9 cellular contexts compared by ENCODE assay signal in the genomic region with DNA sequence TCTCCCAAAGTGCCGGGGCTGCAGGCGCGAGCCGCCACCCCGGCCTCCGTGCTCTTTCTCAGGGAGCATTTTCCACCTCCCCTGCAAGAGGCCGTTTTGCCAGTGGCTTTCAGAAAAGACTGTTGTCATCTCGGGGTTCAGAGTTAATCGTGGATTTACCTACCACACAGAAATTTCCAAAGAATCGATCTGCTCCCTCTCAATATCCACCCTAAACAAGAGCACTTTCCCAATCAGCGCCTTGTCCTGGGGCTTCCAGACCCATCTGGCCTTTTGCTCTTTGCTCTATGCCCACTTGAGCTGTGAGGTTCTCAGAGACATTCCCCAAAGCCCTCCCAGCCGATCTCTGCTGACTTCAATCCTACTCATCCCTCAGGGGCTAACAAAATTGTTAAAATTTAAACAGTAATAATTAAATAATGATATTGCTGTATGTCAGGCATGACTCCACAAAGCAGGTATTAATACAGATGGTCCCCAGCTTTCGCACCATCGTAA.
DNase-seq lines count a peak whose midpoint lies in the region; ATAC-seq and TF ChIP-seq lines count a peak whose summit lies in the region.
"Had no signal": no experiment of that assay in that cellular context is flagged by ENCODE, and none has a peak within 500 bp of the region (broad histone marks: within the 10 kb centered on the region; RNA-seq: fewer than 3 reads in every experiment).

No MANE protein-coding gene starts in this region.

- peak overlapping the region; percentile 90 for H3K18ac ChIP-seq in neuronal stem cell (ENCODE audit: low read length)

- H3K9me3 ChIP-seq in Karpas-422 (ENCODE audit: low read length), result no peaks in the 10 kb centered on the region
- H3K9me3 ChIP-seq in duodenal mucosa (ENCODE audit: control insufficient read depth in 1 of 2, low read length in 2 of 2), result no peaks in the 10 kb centered on the region
- H3K9me3 ChIP-seq in neuronal stem cell (replicated peaks in 1 of 2; ENCODE audit: control insufficient read depth in 2 of 2, insufficient read depth in 1 of 2, low read depth in 1 of 2, low read length in 2 of 2), result no peaks in the 10 kb centered on the region

- TF ChIP-seq CTCF in CD14-positive monocyte (IDR thresholded peaks at IDR 0.05), result no peak

- H3K27me3 Mint-ChIP-seq in CD14-positive monocyte (ENCODE audit: low read depth in 3 of 3), result peaks cover 0 to 3% (median 0%) of the 10 kb centered on the region in 3 donors

- 0 out of 2 replicates have a peak overlapping the region, but pooled peaks have one; percentile 65 for H2AFZ ChIP-seq in Karpas-422 (ENCODE audit: low read length)
- peak overlapping the region; percentile 94 for H2AFZ ChIP-seq in neuronal stem cell (ENCODE audit: low read length)

- H2BK5ac ChIP-seq in neuronal stem cell (ENCODE audit: low read length), result no peak overlapping the region

- H3K4me3 ChIP-seq in Karpas-422 (ENCODE audit: low read length), result no peak overlapping the region
- peak overlapping the region; percentile 20 to 66 for H3K4me3 ChIP-seq in duodenal mucosa (ENCODE audit: low read depth in 1 of 2, low read length in 2 of 2)
- no peak overlapping the region for H3K4me3 ChIP-seq in neuronal stem cell (ENCODE audit: low read length in 2 of 2)
- H3K4me3 ChIP-seq: lung had no signal

- no peak overlapping the region for H3K4ac ChIP-seq in neuronal stem cell (ENCODE audit: low read length)

- H3K79me2 ChIP-seq in Karpas-422 (ENCODE audit: low read length), result no peaks in the 10 kb centered on the region

- peaks cover 0 to 2% (median 0%) of the 10 kb centered on the region in 7 donors for H3K9me3 Mint-ChIP-seq in CD14-positive monocyte

- H2BK15ac ChIP-seq in neuronal stem cell (ENCODE audit: low read length), result no peak overlapping the region

- no peak overlapping the region for H3K23ac ChIP-seq in neuronal stem cell (ENCODE audit: low read depth, low read length, poor library complexity)

- H4K8ac ChIP-seq in neuronal stem cell (ENCODE audit: low read depth, low read length), result no peak overlapping the region

- H3K4me2 ChIP-seq in Karpas-422 (ENCODE audit: low read depth, low read length, poor library complexity, severe bottlenecking) (peak overlapping the region; percentile 25), neuronal stem cell (ENCODE audit: insufficient read depth, low read length, poor library complexity, severe bottlenecking) (no peak overlapping the region)

- peak overlapping the region; percentile 64 to 73 for H3K4me3 Mint-ChIP-seq in CD14-positive monocyte

- peaks cover 23% of the 10 kb centered on the region for H3K4me1 ChIP-seq in Karpas-422 (ENCODE audit: low read length)
- peaks cover 7 to 10% of the 10 kb centered on the region in 2 donors for H3K4me1 ChIP-seq in duodenal mucosa (ENCODE audit: control insufficient read depth in 1 of 2, insufficient read depth in 2 of 2, low read length in 2 of 2)
- peaks cover 13 to 15% of the 10 kb centered on the region in 2 donors for H3K4me1 ChIP-seq in neuronal stem cell (ENCODE audit: control insufficient read depth in 2 of 2, insufficient read depth in 1 of 2, low read depth in 1 of 2, low read length in 2 of 2)

- H3K9ac ChIP-seq in Karpas-422 (ENCODE audit: low read length) (peak overlapping the region; percentile 66), duodenal mucosa (ENCODE audit: low read depth in 1 of 2, low read length in 2 of 2) (no peak overlapping the region), neuronal stem cell (ENCODE audit: low read depth, low read length, poor library complexity) (no peak overlapping the region)

- peaks cover 6 to 11% of the 10 kb centered on the region in 2 donors for H3K36me3 Mint-ChIP-seq in CD14-positive monocyte

- H4K20me1 ChIP-seq in Karpas-422 (ENCODE audit: insufficient read depth, low read depth, low read length), result no peaks in the 10 kb centered on the region

- no peak overlapping the region for H2BK12ac ChIP-seq in neuronal stem cell (ENCODE audit: low read length)

- H3K27me3 ChIP-seq in Karpas-422 (ENCODE audit: low read length), result no peaks in the 10 kb centered on the region
- no peaks in the 10 kb centered on the region for H3K27me3 ChIP-seq in duodenal mucosa (ENCODE audit: control insufficient read depth in 1 of 2, insufficient read depth in 2 of 2, low read length in 2 of 2)
- H3K27me3 ChIP-seq in neuronal stem cell (ENCODE audit: control insufficient read depth in 3 of 3, insufficient read depth in 3 of 3, low read depth in 1 of 3, low read length in 3 of 3), result no peaks in the 10 kb centered on the region

- H3K27ac Mint-ChIP-seq in CD14-positive monocyte, result peak overlapping the region in 4 of 7 donors; percentile 48 to 92 (median 86)

- intact Hi-C loops in CD14-positive monocyte (cut with micrococcal nuclease), result loop anchor here (2.0 to 10.0 kb wide), 5 partner anchors 46 to 518 kb away; partner anchors contain the start of gene WNK1 (in 2 of the 2)

- H2AK5ac ChIP-seq in neuronal stem cell (ENCODE audit: low read depth, low read length), result no peak overlapping the region

- ATAC-seq in GM19035 (IDR thresholded peaks at IDR 0.05; ENCODE audit: unreplicated experiment), result no peak

- no peak overlapping the region for H4K91ac ChIP-seq in neuronal stem cell (ENCODE audit: low read depth, low read length, poor library complexity)

- DNase-seq in CD14-positive monocyte (ENCODE audit: low spot score) (no peak), Karpas-422 (no peak), neuronal stem cell (ENCODE audit: low spot score) (no peak), GF-D8 (lab: John Stamatoyannopoulos, UW) (no peak), iPS-NIHi11 (ENCODE audit: low spot score) (no peak), DMS79 (lab: John Stamatoyannopoulos, UW) (no peak)

- WGBS in neuronal stem cell (ENCODE audit: extremely low coverage in 2 of 2, insufficient read length in 2 of 2, insufficient replicate concordance in 1 of 2), 2 donors, result no CpG with 5 or more reads among the region's 14 CpGs

- H3K36me3 ChIP-seq in Karpas-422 (ENCODE audit: insufficient read depth, low read length) (no peaks in the 10 kb centered on the region), duodenal mucosa (ENCODE audit: control insufficient read depth in 1 of 2, insufficient read depth in 2 of 2, low read length in 2 of 2) (no peaks in the 10 kb centered on the region), neuronal stem cell (replicated peaks in 1 of 2; ENCODE audit: control insufficient read depth in 2 of 2, insufficient read depth in 2 of 2, low read length in 2 of 2) (no peaks in the 10 kb centered on the region)

- peak overlapping the region; percentile 14 for H2BK120ac ChIP-seq in neuronal stem cell (ENCODE audit: low read depth, low read length)

- H3K27ac ChIP-seq in Karpas-422 (ENCODE audit: low read length), result no peak overlapping the region
- no peak overlapping the region for H3K27ac ChIP-seq in duodenal mucosa (ENCODE audit: low read depth, low read length)
- no peak overlapping the region for H3K27ac ChIP-seq in neuronal stem cell (replicated peaks; ENCODE audit: low read length)

- H3K9me2 ChIP-seq in Karpas-422 (replicated peaks; ENCODE audit: insufficient read depth, low read length), result no peaks in the 10 kb centered on the region

- H3K14ac ChIP-seq in neuronal stem cell (ENCODE audit: low read length), result no peak overlapping the region

- H3K4me1 Mint-ChIP-seq in CD14-positive monocyte, result peaks cover 28% of the 10 kb centered on the region

- H3K79me1 ChIP-seq in neuronal stem cell (ENCODE audit: low read depth, low read length), result no peaks in the 10 kb centered on the region

Comparison
In these comparisons a context has a peak if more than half of its experiments do, and no peak if none do; other contexts are left out.
1. H3K4me3 ChIP-seq: peak in duodenal mucosa (2 of 2); none in Karpas-422 (single experiment) and neuronal stem cell (0 of 2).